ENCODE assay signal across 20 cellular contexts in genomic region chr2:238651306-238652052, GRCh38.
DNase-seq lines count a peak whose midpoint lies in the region; ATAC-seq and TF ChIP-seq lines count a peak whose summit lies in the region.
"Had no signal": no experiment of that assay in that cellular context is flagged by ENCODE, and none has a peak within 500 bp of the region (broad histone marks: within the 10 kb centered on the region; RNA-seq: fewer than 3 reads in every experiment).

No MANE protein-coding gene starts in this region.

- no peak for ATAC-seq in GM21717 (IDR thresholded peaks at IDR 0.05; ENCODE audit: unreplicated experiment)
- ATAC-seq: CD8-positive, alpha-beta T cell; GM12878; GM23338; HCT116; HepG2 had no signal

- in situ Hi-C loops in KBM-7 (cut with MboI; ENCODE audit: low pct_unique_long_range_greater_than_20kb, low sequenced_read_pairs), result no loop called here

- DNase-seq in activated CD8-positive, alpha-beta memory T cell treated with anti-CD3 and anti-CD28 coated beads for 24 hours, result peak; percentile 30
- no peak for DNase-seq in activated CD8-positive, alpha-beta memory T cell treated with anti-CD3 and anti-CD28 coated beads, Interleukin-2, amount 50 U/mL, for 4 hours
- DNase-seq in GM10248 (ENCODE audit: extremely low spot score) (peak; percentile 8), coronary artery (ENCODE audit: low spot score) (peak; percentile 28), islet precursor cell (peak; percentile 32), KBM-7 (no peak), SIG-M5 treated with dmso at 0.1 percent for 504 hours (lab: John Stamatoyannopoulos, UW; ENCODE audit: unreplicated experiment) (no peak)
- DNase-seq: 8988T; Calu3; CD8-positive, alpha-beta T cell; DMS79 treated with DMSO at 0.1 percent for 48 hours; GF-D8; H7; HFFc6 had no signal

- POLR2A ChIA-PET in GM10248 (lab: Yijun Ruan, JAX), result no interaction called here

- TF ChIP-seq CTCF in GM10248 (IDR thresholded peaks at IDR 0.05; ENCODE audit: control extremely low read depth, extremely low read depth, low read depth, missing control alignments) (no peak), coronary artery (IDR thresholded peaks at IDR 0.05) (no peak)

- no peak overlapping the region for H3K27ac ChIP-seq in coronary artery
- H3K27ac ChIP-seq: BLaER1 treated with 17β-estradiol and CSF1 and Interleukin-3, amounts not matched to agents 10 nM and 100 nM had no signal

- CTCF ChIA-PET in GM10248 (lab: Yijun Ruan, JAX), result no interaction called here

- no peak overlapping the region for H3K4me3 ChIP-seq in coronary artery
- H3K4me3 ChIP-seq: BLaER1 treated with 17β-estradiol and CSF1 and Interleukin-3, amounts not matched to agents 10 nM and 100 nM; GM12878; GM23338 had no signal

Comparison
In these comparisons a context has a peak if more than half of its experiments do, and no peak if none do; other contexts are left out.
1. DNase-seq: peak in activated CD8-positive, alpha-beta memory T cell treated with anti-CD3 and anti-CD28 coated beads for 24 hours (single experiment), GM10248 (single experiment), coronary artery (single experiment) and islet precursor cell (single experiment); none in activated CD8-positive, alpha-beta memory T cell treated with anti-CD3 and anti-CD28 coated beads, Interleukin-2, amount 50 U/mL, for 4 hours (single experiment), KBM-7 (single experiment) and SIG-M5 treated with dmso at 0.1 percent for 504 hours (single experiment).